In the genomic region with DNA sequence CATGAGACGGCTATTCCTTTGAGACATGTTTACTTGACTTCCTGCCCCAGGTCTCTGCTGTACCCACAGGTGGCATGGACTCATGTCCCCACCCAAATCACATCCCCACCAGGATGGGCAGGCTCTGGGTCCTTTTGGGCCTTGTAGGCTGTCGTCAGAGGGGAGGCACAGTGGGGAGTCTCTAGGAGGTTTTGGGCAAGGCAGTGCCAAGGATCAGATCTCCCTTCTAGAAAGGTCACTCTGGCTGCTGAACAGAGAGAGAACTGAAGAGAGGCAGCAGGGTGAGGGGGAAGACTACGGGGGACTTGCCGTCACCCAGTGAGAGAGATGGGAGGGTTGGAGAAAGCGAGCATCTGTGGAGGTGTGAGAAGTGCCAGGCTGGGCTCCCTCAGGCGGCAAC, we compare ENCODE assay signal across 13 cellular contexts.
"Had no signal": no experiment of that assay in that cellular context is flagged by ENCODE, and none has a peak within 500 bp of the region (broad histone marks: within the 10 kb centered on the region; RNA-seq: fewer than 3 reads in every experiment).

No MANE protein-coding gene starts in this region.

- H3K27ac ChIP-seq: foreskin keratinocyte, right lobe of liver had no signal

- DNase-seq: activated CD4-positive, alpha-beta T cell treated with anti-CD3 and anti-CD28 coated beads, Interleukin-2, amount 10 ng/mL, durations not matched to agents 7 days and 5 days; activated naive CD8-positive, alpha-beta T cell treated with anti-CD3 and anti-CD28 coated beads, Interleukin-2, amount 10 ng/mL, durations not matched to agents 7 days and 5 days; cerebellar nuclear complex; effector memory CD4-positive, alpha-beta T cell; foreskin keratinocyte; mammary epithelial cell; natural killer cell; stimulated activated CD4-positive, alpha-beta T cell treated with anti-CD3 and anti-CD28 coated beads, Interleukin-1b, Interleukin-23, amount 100 ng/mL, for 48 hours had no signal

- H3K9me3 ChIP-seq: right lobe of liver, thyroid gland, uterus had no signal

- H3K4me1 Mint-ChIP-seq: activated CD4-positive, alpha-beta T cell treated with anti-CD3 and anti-CD28 coated beads, Interleukin-2, amount 10 ng/mL, durations not matched to agents 7 days and 5 days; natural killer cell had no signal

- H3K4me3 Mint-ChIP-seq: activated CD4-positive, alpha-beta T cell treated with anti-CD3 and anti-CD28 coated beads, Interleukin-2, amount 10 ng/mL, durations not matched to agents 7 days and 5 days; activated naive CD8-positive, alpha-beta T cell treated with anti-CD3 and anti-CD28 coated beads, Interleukin-2, amount 10 ng/mL, durations not matched to agents 7 days and 5 days; dendritic cell treated with granulocyte-macrophage colony-stimulating factor and Interleukin-4, amounts not matched to agents 40 ng/mL and 50 ng/mL, for 4 days; natural killer cell; stimulated activated memory B cell treated with anti-CD40 and anti-IgM and Interleukin-4, amounts not matched to agents 10 μg/mL and 1 μg/mL and 100 μg/mL, for 72 hours had no signal

- H3K4me3 ChIP-seq: right lobe of liver, thyroid gland, uterus had no signal

- H3K27me3 ChIP-seq: right lobe of liver, thyroid gland, uterus had no signal

- H3K36me3 Mint-ChIP-seq: natural killer cell had no signal

- ATAC-seq: foreskin keratinocyte; natural killer cell; right lobe of liver; stimulated activated memory B cell treated with anti-CD40 and anti-IgM and Interleukin-4, amounts not matched to agents 10 μg/mL and 1 μg/mL and 100 μg/mL, for 72 hours had no signal

- H3K4me1 ChIP-seq: foreskin keratinocyte, right lobe of liver had no signal

- H3K27me3 Mint-ChIP-seq: activated CD4-positive, alpha-beta T cell treated with anti-CD3 and anti-CD28 coated beads, Interleukin-2, amount 10 ng/mL, durations not matched to agents 7 days and 5 days; activated naive CD8-positive, alpha-beta T cell treated with anti-CD3 and anti-CD28 coated beads, Interleukin-2, amount 10 ng/mL, durations not matched to agents 7 days and 5 days; dendritic cell treated with granulocyte-macrophage colony-stimulating factor and Interleukin-4, amounts not matched to agents 40 ng/mL and 50 ng/mL, for 4 days; stimulated activated memory B cell treated with anti-CD40 and anti-IgM and Interleukin-4, amounts not matched to agents 10 μg/mL and 1 μg/mL and 100 μg/mL, for 72 hours had no signal

- H3K9me3 Mint-ChIP-seq: dendritic cell treated with granulocyte-macrophage colony-stimulating factor and Interleukin-4, amounts not matched to agents 40 ng/mL and 50 ng/mL, for 4 days; natural killer cell had no signal

- H3K27ac Mint-ChIP-seq: activated CD4-positive, alpha-beta T cell treated with anti-CD3 and anti-CD28 coated beads, Interleukin-2, amount 10 ng/mL, durations not matched to agents 7 days and 5 days; activated naive CD8-positive, alpha-beta T cell treated with anti-CD3 and anti-CD28 coated beads, Interleukin-2, amount 10 ng/mL, durations not matched to agents 7 days and 5 days; dendritic cell treated with granulocyte-macrophage colony-stimulating factor and Interleukin-4, amounts not matched to agents 40 ng/mL and 50 ng/mL, for 4 days; natural killer cell; stimulated activated memory B cell treated with anti-CD40 and anti-IgM and Interleukin-4, amounts not matched to agents 10 μg/mL and 1 μg/mL and 100 μg/mL, for 72 hours had no signal

- H3K36me3 ChIP-seq: right lobe of liver, thyroid gland, uterus had no signal
